In the genomic region with DNA sequence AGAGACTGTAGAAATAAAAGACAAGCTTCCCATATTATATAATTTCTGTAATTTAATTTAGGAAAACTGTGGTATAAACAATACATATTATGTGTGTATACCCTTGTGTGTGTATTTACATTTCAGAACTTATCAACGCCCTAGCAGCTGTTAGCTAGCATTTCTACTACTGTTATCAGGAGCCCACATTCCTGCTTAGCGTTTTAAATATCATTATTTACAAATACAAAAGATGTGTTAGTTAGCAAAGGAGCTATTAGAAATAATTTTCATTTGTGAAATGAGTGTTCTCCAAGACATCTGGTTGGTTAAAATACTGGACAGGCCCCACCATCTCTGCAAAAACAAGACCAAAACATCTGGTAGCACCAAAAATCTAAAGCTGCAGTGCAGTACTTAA, we compare ENCODE assay signal across 10 cellular contexts.
"Had no signal": no experiment of that assay in that cellular context is flagged by ENCODE, and none has a peak within 500 bp of the region (broad histone marks: within the 10 kb centered on the region; RNA-seq: fewer than 3 reads in every experiment).

No MANE protein-coding gene starts in this region.

- ATAC-seq: GM23338, HCT116 had no signal

- H3K4me1 ChIP-seq: HAP-1 had no signal

- FAIRE-seq: H1, H54 had no signal

- H3K4me3 ChIP-seq: GM23338, HAP-1 had no signal

- H3K36me3 ChIP-seq: HAP-1 had no signal

- H3K9me3 ChIP-seq: HAP-1 had no signal

- H3K4me2 ChIP-seq: GM23338 had no signal

- H2AFZ ChIP-seq: GM23338 had no signal

- DNase-seq: GOT3, H7, H9, HCEC 1CT, HFFc6 had no signal
